In the genomic region with DNA sequence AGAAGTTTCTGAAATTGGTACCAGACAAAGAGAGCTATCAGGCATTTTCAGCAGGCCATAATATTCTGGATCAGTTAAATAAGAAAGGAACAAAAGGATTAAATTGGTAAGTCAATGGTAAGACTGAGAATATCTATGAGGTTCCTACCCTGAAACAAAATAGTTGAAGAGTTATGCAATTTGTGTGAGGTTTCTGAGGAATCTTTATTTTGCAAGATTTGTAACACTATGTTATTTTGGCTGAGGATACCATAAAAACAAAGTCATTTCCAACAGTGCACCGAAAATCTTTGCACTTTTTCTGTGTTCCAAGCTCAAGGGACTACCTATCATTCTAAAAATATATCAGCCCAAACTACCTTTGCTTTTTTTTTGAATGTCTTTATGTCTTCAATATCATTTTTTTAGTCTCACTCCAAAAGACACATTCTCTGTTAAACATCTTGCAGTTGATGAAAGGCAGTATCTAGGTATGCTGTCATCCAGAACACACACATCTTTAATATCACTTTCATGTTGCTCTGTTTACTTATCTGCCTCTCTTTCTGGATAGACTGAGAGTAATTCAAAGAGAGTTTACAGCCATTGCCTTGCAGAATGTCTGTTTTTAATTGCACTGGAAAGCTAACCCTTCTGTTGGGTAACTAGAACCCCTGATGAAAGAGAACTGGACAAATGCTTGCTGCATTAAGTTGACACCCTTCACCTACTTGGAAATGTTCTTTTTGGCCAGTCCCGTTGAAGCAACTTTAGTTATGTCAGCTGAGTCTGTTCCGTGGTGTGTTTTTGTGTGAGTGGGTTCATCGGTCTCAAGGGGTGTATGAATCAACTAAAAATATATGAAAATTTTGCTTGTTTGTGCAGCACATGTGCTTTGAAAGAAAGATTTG, we compare ENCODE assay signal across 16 cellular contexts.
DNase-seq lines count a peak whose midpoint lies in the region; FAIRE-seq and TF ChIP-seq lines count a peak whose summit lies in the region.
"Had no signal": no experiment of that assay in that cellular context is flagged by ENCODE, and none has a peak within 500 bp of the region (broad histone marks: within the 10 kb centered on the region; RNA-seq: fewer than 3 reads in every experiment).

No MANE protein-coding gene starts in this region.

- no peaks in the 10 kb centered on the region for H3K9me3 ChIP-seq in left ventricle myocardium inferior (replicated peaks)
- no peaks in the 10 kb centered on the region for H3K9me3 ChIP-seq in skeletal muscle satellite cell (replicated peaks; ENCODE audit: low read length)
- H3K9me3 ChIP-seq: esophagus squamous epithelium had no signal

- H3K4me1 ChIP-seq in left ventricle myocardium inferior (peaks cover 59% of the 10 kb centered on the region), skeletal muscle satellite cell (ENCODE audit: control insufficient read depth, insufficient read depth, low read length) (peaks cover 64% of the 10 kb centered on the region)

- FAIRE-seq in GM19239 (lab: Jason Lieb, UNC), result peak; percentile 45

- H3K27me3 ChIP-seq in left ventricle myocardium inferior (ENCODE audit: low read depth), result no peaks in the 10 kb centered on the region
- no peaks in the 10 kb centered on the region for H3K27me3 ChIP-seq in skeletal muscle satellite cell (ENCODE audit: control insufficient read depth, insufficient read depth, low read length)
- H3K27me3 ChIP-seq: esophagus squamous epithelium had no signal

- H3K4me3 ChIP-seq in left ventricle myocardium inferior (no peak overlapping the region), skeletal muscle satellite cell (ENCODE audit: low read length) (no peak overlapping the region)
- H3K4me3 ChIP-seq: esophagus squamous epithelium had no signal

- H3K4me2 ChIP-seq in skeletal muscle satellite cell (ENCODE audit: low read length), result peak overlapping the region; percentile 48

- intact Hi-C loops in left ventricle myocardium inferior (cut with micrococcal nuclease), result loop anchor here (10.0 kb wide), 1 partner anchor 383 kb away; a partner anchor contains a TSS

- peak overlapping the region; percentile 64 for H3K27ac ChIP-seq in left ventricle myocardium inferior (replicated peaks)

- H3K9ac ChIP-seq in skeletal muscle satellite cell (ENCODE audit: low read depth, low read length), result peak overlapping the region; percentile 47

- no peak for TF ChIP-seq CTCF in left ventricle myocardium inferior (IDR thresholded peaks at IDR 0.05; ENCODE audit: borderline replicate concordance)

- DNase-seq in GM19239 (ENCODE audit: insufficient read length, low spot score), result no peak
- peak; percentile 78 for DNase-seq in amniotic epithelial cell (ENCODE audit: low read depth)
- DNase-seq in left ventricle myocardium inferior, result no peak
- DNase-seq in NCI-H187 treated with DMSO at 0.1 percent for 48 hours (lab: John Stamatoyannopoulos, UW), result no peak
- DNase-seq in activated CD8-positive, alpha-beta memory T cell treated with anti-CD3 and anti-CD28 coated beads for 24 hours, result no peak
- DNase-seq in iPS-NIHi7 (ENCODE audit: extremely low spot score), result no peak
- DNase-seq in amniotic stem cell (lab: John Stamatoyannopoulos, UW), result no peak
- DNase-seq: activated CD4-positive, alpha-beta T cell treated with anti-CD3 and anti-CD28 coated beads for 4 hours; esophagus squamous epithelium; left colon; NCI-H1436; occipital lobe; stimulated activated CD4-positive, alpha-beta T cell treated with anti-CD3 and anti-CD28 coated beads, Interleukin-4, amount 100 ng/mL, for 1 hour; stimulated activated naive CD4-positive, alpha-beta T cell; T-cell had no signal

- no peaks in the 10 kb centered on the region for H3K36me3 ChIP-seq in left ventricle myocardium inferior
- no peaks in the 10 kb centered on the region for H3K36me3 ChIP-seq in skeletal muscle satellite cell (ENCODE audit: insufficient read depth, low read length)
- H3K36me3 ChIP-seq: esophagus squamous epithelium had no signal
